Comparison of ENCODE assay signal across 8 cellular contexts in genomic region chr20:38221041-38221589, GRCh38. TPM values are rescaled to one million over a fixed set of nuclear protein-coding genes. Genes with fewer than 3 reads are reported as not detected.
A peak's percentile ranks its signal among the peaks of the same experiment; 100 is the strongest.
DNase-seq lines count a peak whose midpoint lies in the region; ATAC-seq and TF ChIP-seq lines count a peak whose summit lies in the region.

No MANE protein-coding gene starts in this region.

- ATAC-seq in SK-N-SH treated with all-trans-retinoic acid at 6 μM for 48 hours (peak; percentile 61), Right ventricle myocardium superior (ENCODE audit: poor library complexity) (peak; percentile 79), HG02763 (IDR thresholded peaks at IDR 0.05; ENCODE audit: unreplicated experiment) (no peak)

- TF ChIP-seq RAD21 in Ishikawa (IDR thresholded peaks at IDR 0.05; ENCODE audit: low read depth) = peak; percentile 99

- peaks cover 14% of the 10 kb centered on the region for H3K4me1 ChIP-seq in vagina

- H3K9me3 Mint-ChIP-seq in activated naive CD4-positive, alpha-beta T cell treated with anti-CD3 and anti-CD28 coated beads, Interleukin-2, amount 10 ng/mL, durations not matched to agents 7 days and 5 days = no peaks in the 10 kb centered on the region
- no peaks in the 10 kb centered on the region for H3K9me3 Mint-ChIP-seq in progenitor cell of endocrine pancreas (ENCODE audit: low read depth)

- no peak for TF ChIP-seq POLR2A in vagina (IDR thresholded peaks at IDR 0.05)

- TF ChIP-seq CTCF in progenitor cell of endocrine pancreas (IDR thresholded peaks at IDR 0.05; ENCODE audit: unreplicated experiment) (peak; percentile 90), vagina (IDR thresholded peaks at IDR 0.05) (peak; percentile 66 to 93 (median 90))

- no peaks in the 10 kb centered on the region for H3K4me1 Mint-ChIP-seq in activated naive CD4-positive, alpha-beta T cell treated with anti-CD3 and anti-CD28 coated beads, Interleukin-2, amount 10 ng/mL, durations not matched to agents 7 days and 5 days
- H3K4me1 Mint-ChIP-seq in progenitor cell of endocrine pancreas (ENCODE audit: low read depth) = no peaks in the 10 kb centered on the region

- H3K27me3 ChIP-seq in vagina = no peaks in the 10 kb centered on the region

- peaks cover 17% of the 10 kb centered on the region for H3K27me3 Mint-ChIP-seq in activated naive CD4-positive, alpha-beta T cell treated with anti-CD3 and anti-CD28 coated beads, Interleukin-2, amount 10 ng/mL, durations not matched to agents 7 days and 5 days
- peaks cover 12% of the 10 kb centered on the region for H3K27me3 Mint-ChIP-seq in progenitor cell of endocrine pancreas

- no peaks in the 10 kb centered on the region for H3K36me3 Mint-ChIP-seq in activated naive CD4-positive, alpha-beta T cell treated with anti-CD3 and anti-CD28 coated beads, Interleukin-2, amount 10 ng/mL, durations not matched to agents 7 days and 5 days
- H3K36me3 Mint-ChIP-seq in progenitor cell of endocrine pancreas (ENCODE audit: insufficient read depth) = no peaks in the 10 kb centered on the region

- no peaks in the 10 kb centered on the region for H3K9me3 ChIP-seq in vagina

- H3K4me3 ChIP-seq in vagina = no peak overlapping the region

- no peak for TF ChIP-seq EP300 in Ishikawa (IDR thresholded peaks at IDR 0.05; ENCODE audit: borderline replicate concordance)

- no peak overlapping the region for H3K27ac ChIP-seq in vagina

- CTCF ChIA-PET in activated naive CD4-positive, alpha-beta T cell treated with anti-CD3 and anti-CD28 coated beads, Interleukin-2, amount 10 ng/mL, durations not matched to agents 7 days and 5 days (lab: Charles Lee) = interaction anchor here (0.6 to 5.9 kb wide), 35 partner anchors 10 to 659 kb away, joined by 3 to 101 read pairs (median 5); partner anchors contain the start of gene TGM2

- H3K36me3 ChIP-seq in vagina = no peaks in the 10 kb centered on the region

- peak; percentile 23 for DNase-seq in DMS153 (lab: John Stamatoyannopoulos, UW)
- DNase-seq in activated naive CD4-positive, alpha-beta T cell treated with anti-CD3 and anti-CD28 coated beads, Interleukin-2, amount 10 ng/mL, durations not matched to agents 7 days and 5 days = peak; percentile 78
- peak; percentile 83 for DNase-seq in Right ventricle myocardium superior
- peak; percentile 87 for DNase-seq in progenitor cell of endocrine pancreas (ENCODE audit: low spot score, unreplicated experiment)
- no peak for DNase-seq in vagina (ENCODE audit: extremely low spot score in 2 of 2)

- H3K4me3 Mint-ChIP-seq in activated naive CD4-positive, alpha-beta T cell treated with anti-CD3 and anti-CD28 coated beads, Interleukin-2, amount 10 ng/mL, durations not matched to agents 7 days and 5 days = no peak overlapping the region
- no peak overlapping the region for H3K4me3 Mint-ChIP-seq in progenitor cell of endocrine pancreas (ENCODE audit: low read depth)

- H3K27ac Mint-ChIP-seq in activated naive CD4-positive, alpha-beta T cell treated with anti-CD3 and anti-CD28 coated beads, Interleukin-2, amount 10 ng/mL, durations not matched to agents 7 days and 5 days = no peak overlapping the region
- H3K27ac Mint-ChIP-seq in progenitor cell of endocrine pancreas = no peak overlapping the region

- intact Hi-C loops in Right ventricle myocardium superior (cut with DNase I) = loop anchor here (2.0 to 5.0 kb wide), 2 partner anchors 164 to 654 kb away; no protein-coding TSS in a partner anchor
- intact Hi-C loops in vagina (cut with DNase I) = loop anchor here (5.0 to 10.0 kb wide), 3 partner anchors 101 to 656 kb away; no protein-coding TSS in a partner anchor

TF ChIP-seq in Ishikawa, 13 proteins besides CTCF, POLR2A, EP300 and RAD21:
- TF ChIP-seq NFIC (IDR thresholded peaks at IDR 0.05) = no peak
- TF ChIP-seq ZBTB7A (IDR thresholded peaks at IDR 0.05; ENCODE audit: low read depth) = peak; percentile 92
- 0 out of 2 replicates have a peak, but pooled peaks have one; percentile 0 for TF ChIP-seq YY1 (IDR thresholded peaks at IDR 0.05; ENCODE audit: low read depth)

TF ChIP-seq in SK-N-SH treated with all-trans-retinoic acid at 6 μM for 48 hours, 23 proteins besides CTCF, POLR2A, EP300 and RAD21 (continues in another document):
- TF ChIP-seq BACH2 (CRISPR knock-in tag; IDR thresholded peaks at IDR 0.05; ENCODE audit: borderline replicate concordance) = no peak
- TF ChIP-seq PPARA (CRISPR knock-in tag; IDR thresholded peaks at IDR 0.05; ENCODE audit: borderline replicate concordance) = no peak
- no peak for TF ChIP-seq CREB5 (CRISPR knock-in tag; IDR thresholded peaks at IDR 0.05; ENCODE audit: low read depth)
- TF ChIP-seq ISL1 (CRISPR knock-in tag; IDR thresholded peaks at IDR 0.05) = no peak
- no peak for TF ChIP-seq ZNF8 (CRISPR knock-in tag; IDR thresholded peaks at IDR 0.05)
- no peak for TF ChIP-seq ESRRG (CRISPR knock-in tag; IDR thresholded peaks at IDR 0.05)
- TF ChIP-seq ZNF565 (CRISPR knock-in tag; conservative IDR thresholded peaks at IDR 0.05; ENCODE audit: low read depth) = no peak
- no peak for TF ChIP-seq ZFP3 (CRISPR knock-in tag; IDR thresholded peaks at IDR 0.05)
- no peak for TF ChIP-seq ARNTL (CRISPR knock-in tag; IDR thresholded peaks at IDR 0.05; ENCODE audit: borderline replicate concordance, low read depth)
- no peak for TF ChIP-seq RARB (CRISPR knock-in tag; IDR thresholded peaks at IDR 0.05)
- TF ChIP-seq CSDC2 (CRISPR knock-in tag; IDR thresholded peaks at IDR 0.05) = no peak
- TF ChIP-seq OSR1 (CRISPR knock-in tag; IDR thresholded peaks at IDR 0.05) = no peak
- no peak for TF ChIP-seq TSHZ2 (CRISPR knock-in tag; IDR thresholded peaks at IDR 0.05)
- TF ChIP-seq GLIS3 (CRISPR knock-in tag; IDR thresholded peaks at IDR 0.05) = no peak
- TF ChIP-seq POU6F1 (CRISPR knock-in tag; IDR thresholded peaks at IDR 0.05; ENCODE audit: borderline replicate concordance, low read depth) = no peak
- TF ChIP-seq CSRNP3 (CRISPR knock-in tag; IDR thresholded peaks at IDR 0.05) = no peak

RNA-seq across cellular contexts. Expression of gene KIAA1755, which starts 39.4 kb away (rescaled TPM):
- total RNA-seq in Right ventricle myocardium superior (5.4 TPM), progenitor cell of endocrine pancreas (0.16 and 0.29 TPM in 2 replicates), vagina (2.7 TPM)

RNA-seq across cellular contexts. Expression of gene TGM2, which starts 56.0 kb away (rescaled TPM):
- 469 TPM for total RNA-seq in Right ventricle myocardium superior
- 0.72 and 1.3 TPM in 2 replicates for total RNA-seq in progenitor cell of endocrine pancreas
- total RNA-seq in vagina = 92.8 TPM

Comparison
In these comparisons a context has a peak if more than half of its experiments do, and no peak if none do; other contexts are left out.
1. DNase-seq: peak in DMS153 (single experiment), activated naive CD4-positive, alpha-beta T cell treated with anti-CD3 and anti-CD28 coated beads, Interleukin-2, amount 10 ng/mL, durations not matched to agents 7 days and 5 days (single experiment), Right ventricle myocardium superior (single experiment) and progenitor cell of endocrine pancreas (single experiment); none in vagina (0 of 2).
2. RNA of gene TGM2, which starts 56.0 kb away (total RNA-seq): 469 TPM in Right ventricle myocardium superior (single experiment) and 92.8 TPM in vagina (single experiment); 0.72 to 1.3 TPM in progenitor cell of endocrine pancreas; every median in the first group is over 10 times any median in the second.